ENCODE assay signal across 15 cellular contexts in the genomic region with DNA sequence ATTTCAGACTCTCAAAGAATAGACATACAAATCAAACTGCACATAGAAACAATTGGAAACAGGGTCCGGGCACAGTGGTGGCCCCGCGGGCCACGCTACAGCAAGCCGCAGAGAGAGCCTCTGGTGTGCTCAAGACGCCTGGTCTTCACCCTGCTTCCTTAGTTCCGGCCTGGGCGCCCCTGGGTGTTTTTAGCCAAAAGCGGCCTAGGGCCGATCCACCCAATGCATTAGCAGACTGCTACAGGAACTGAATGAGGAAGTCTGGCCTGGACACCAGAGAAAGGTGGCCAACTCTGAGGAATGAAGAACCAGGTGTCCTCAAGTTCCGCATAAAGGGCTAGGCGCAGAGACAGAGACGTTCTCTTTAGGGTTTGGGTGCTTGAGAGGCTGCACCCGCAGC. TPM values are rescaled to one million over a fixed set of nuclear protein-coding genes. Genes with fewer than 3 reads are reported as not detected.
DNase-seq lines count a peak whose midpoint lies in the region; ATAC-seq and TF ChIP-seq lines count a peak whose summit lies in the region.
"Had no signal": no experiment of that assay in that cellular context is flagged by ENCODE, and none has a peak within 500 bp of the region (broad histone marks: within the 10 kb centered on the region; RNA-seq: fewer than 3 reads in every experiment).

No MANE protein-coding gene starts in this region.

- peak; percentile 36 for DNase-seq in GM13976 (ENCODE audit: low spot score)
- peak; percentile 40 for DNase-seq in adipocyte (ENCODE audit: low read depth)
- no peak for DNase-seq in right atrium auricular region (ENCODE audit: low spot score)
- DNase-seq in smooth muscle cell (lab: John Stamatoyannopoulos, UW; ENCODE audit: unreplicated experiment) = no peak
- no peak for DNase-seq in NCI-H1694 treated with DMSO at 0.1 percent for 48 hours (lab: John Stamatoyannopoulos, UW)
- DNase-seq in NCI-H2107 (lab: John Stamatoyannopoulos, UW) = no peak
- no peak for DNase-seq in medulla oblongata (ENCODE audit: extremely low spot score)
- DNase-seq: activated T-cell treated with anti-CD3 and anti-CD28 coated beads, Interleukin-2, amount 50 U/mL, for 4 hours; foreskin melanocyte; MM.1S; NCI-H2227 treated with DMSO at 0.1 percent for 48 hours had no signal

- 30% methylated on average over 14 of the region's 14 CpGs for WGBS in smooth muscle cell (ENCODE audit: low lambda C conversion rate)

- H3K9ac ChIP-seq in adipocyte (ENCODE audit: low read length) = peak overlapping the region; percentile 99
- peak overlapping the region; percentile 73 for H3K9ac ChIP-seq in smooth muscle cell (ENCODE audit: low read depth)

- H3K27ac ChIP-seq in right atrium auricular region = peak overlapping the region; percentile 86 to 89
- peak overlapping the region; percentile 76 for H3K27ac ChIP-seq in smooth muscle cell (ENCODE audit: low read depth)
- H3K27ac ChIP-seq: VCaP had no signal

- no peak for ATAC-seq in activated CD4-positive, CD25-positive, alpha-beta regulatory T cell treated with anti-CD3 and anti-CD28 coated beads, Interleukin-2, amount 50 U/mL, for 24 hours

- peak overlapping the region; percentile 92 for H3K4me2 ChIP-seq in smooth muscle cell

- H3K9me3 ChIP-seq in adipocyte (ENCODE audit: control insufficient read depth, low read length) = no peaks in the 10 kb centered on the region
- no peaks in the 10 kb centered on the region for H3K9me3 ChIP-seq in right atrium auricular region
- no peaks in the 10 kb centered on the region for H3K9me3 ChIP-seq in smooth muscle cell (replicated peaks; ENCODE audit: low read depth)
- H3K9me3 ChIP-seq: left lung had no signal

- H3K27me3 ChIP-seq in adipocyte (replicated peaks; ENCODE audit: control insufficient read depth, insufficient read depth, low read length) = no peaks in the 10 kb centered on the region
- H3K27me3 ChIP-seq in right atrium auricular region = peaks cover 0 to 14% of the 10 kb centered on the region in 2 donors
- peaks cover 73% of the 10 kb centered on the region for H3K27me3 ChIP-seq in smooth muscle cell (ENCODE audit: low read depth)

- peaks cover 49% of the 10 kb centered on the region for H3K4me1 ChIP-seq in adipocyte (ENCODE audit: control insufficient read depth, insufficient read depth, low read length)
- peaks cover 0 to 37% of the 10 kb centered on the region in 2 donors for H3K4me1 ChIP-seq in right atrium auricular region
- H3K4me1 ChIP-seq in smooth muscle cell (ENCODE audit: low read depth) = peaks cover 47% of the 10 kb centered on the region

- no peaks in the 10 kb centered on the region for H4K20me1 ChIP-seq in smooth muscle cell (ENCODE audit: low read depth)

- no peak for TF ChIP-seq CTCF in GM13976 (IDR thresholded peaks at IDR 0.05; ENCODE audit: borderline replicate concordance, control extremely low read depth, extremely low read depth, insufficient read depth, missing control alignments)
- no peak for TF ChIP-seq CTCF in right atrium auricular region (IDR thresholded peaks at IDR 0.05)
- TF ChIP-seq CTCF in smooth muscle cell (IDR thresholded peaks at IDR 0.05; ENCODE audit: borderline replicate concordance, insufficient read depth, poor library complexity, severe bottlenecking) = no peak

- peak overlapping the region; percentile 69 for H2AFZ ChIP-seq in smooth muscle cell (ENCODE audit: low read depth)

- H3K36me3 ChIP-seq in adipocyte (ENCODE audit: control insufficient read depth, insufficient read depth, low read length, severe bottlenecking) (no peaks in the 10 kb centered on the region), right atrium auricular region (no peaks in the 10 kb centered on the region), smooth muscle cell (ENCODE audit: low read depth) (no peaks in the 10 kb centered on the region)
- H3K36me3 ChIP-seq: left lung had no signal

- in situ Hi-C loops in GM13976 (cut with MboI; ENCODE audit: low sequenced_read_pairs, unreplicated experiment) = no loop called here

- H3K79me2 ChIP-seq in smooth muscle cell (ENCODE audit: low read depth) = peaks cover 65% of the 10 kb centered on the region

- H3K4me3 ChIP-seq in adipocyte (ENCODE audit: low read length) (peak overlapping the region; percentile 90), right atrium auricular region (peak overlapping the region in 1 of 2 donors; percentile 62), smooth muscle cell (peak overlapping the region; percentile 82)

- no peaks in the 10 kb centered on the region for H3F3A ChIP-seq in smooth muscle cell (ENCODE audit: low read depth)

RNA-seq across cellular contexts. Expression of a gene that starts 1.7 kb away (rescaled TPM):
- total RNA-seq in right atrium auricular region (10 to 100 TPM; 23.9 to 55.1 TPM), smooth muscle cell (59.6 and 85.0 TPM in 2 replicates)
- 24.9 and 31.9 TPM in 2 replicates for polyA plus RNA-seq in smooth muscle cell
- total RNA-seq: activated T-cell treated with anti-CD3 and anti-CD28 coated beads, Interleukin-2, amount 50 U/mL, for 4 hours; renal cortical epithelial cell had no signal

Comparison
In these comparisons a context has a peak if more than half of its experiments do, and no peak if none do; other contexts are left out.
1. DNase-seq: peak in GM13976 (single experiment) and adipocyte (single experiment); none in right atrium auricular region (single experiment), smooth muscle cell (single experiment), NCI-H1694 treated with DMSO at 0.1 percent for 48 hours (single experiment), NCI-H2107 (single experiment) and medulla oblongata (single experiment).